In genomic region chr5:133260715-133261114, GRCh38 we compare ENCODE assay signal across 1 cellular context.
TF ChIP-seq lines count a peak whose summit lies in the region.

No MANE protein-coding gene starts in this region.

TF ChIP-seq in liver, 16 proteins besides CTCF, POLR2A, EP300 and RAD21 (continued from another document):
- no peak for TF ChIP-seq ZBTB33 (IDR thresholded peaks at IDR 0.05)
